8 cellular contexts compared by ENCODE assay signal in genomic region chr16:48384305-48384981, GRCh38. TPM values are rescaled to one million over a fixed set of nuclear protein-coding genes. Genes with fewer than 3 reads are reported as not detected.
DNase-seq lines count a peak whose midpoint lies in the region; ATAC-seq and TF ChIP-seq lines count a peak whose summit lies in the region.

No MANE protein-coding gene starts in this region.

- peak; percentile 73 for DNase-seq in BE2C
- DNase-seq in NCI-H526 treated with DMSO at 0.1 percent for 48 hours (lab: John Stamatoyannopoulos, UW): peak; percentile 16
- DNase-seq in activated naive CD4-positive, alpha-beta T cell treated with Interleukin-2 at 50 U/mL for 16 hours: peak; percentile 31
- DNase-seq in fibroblast of villous mesenchyme (ENCODE audit: low read depth): peak; percentile 67
- peak; percentile 75 for DNase-seq in nephron progenitor cell
- DNase-seq in foreskin melanocyte: no peak

- no peaks in the 10 kb centered on the region for H3K27me3 ChIP-seq in BE2C

- no peaks in the 10 kb centered on the region for H3K9me3 ChIP-seq in BE2C

- TF ChIP-seq CTCF in BE2C (IDR thresholded peaks at IDR 0.05; ENCODE audit: low read depth, low read length): no peak
- TF ChIP-seq CTCF in fibroblast of villous mesenchyme (IDR thresholded peaks at IDR 0.05; ENCODE audit: insufficient read depth, low read depth, low read length): no peak
- no peak for TF ChIP-seq CTCF in nephron progenitor cell (IDR thresholded peaks at IDR 0.05)

- peak; percentile 21 for ATAC-seq in GM18508 (IDR thresholded peaks at IDR 0.05; ENCODE audit: insufficient read depth, unreplicated experiment)
- ATAC-seq in HG02938 (IDR thresholded peaks at IDR 0.05; ENCODE audit: unreplicated experiment): peak; percentile 36

- peaks cover 18% of the 10 kb centered on the region for H3K9me3 Mint-ChIP-seq in nephron progenitor cell

- H3K4me3 ChIP-seq in BE2C (ENCODE audit: low read depth, low read length) (peak overlapping the region; percentile 82), fibroblast of villous mesenchyme (ENCODE audit: low read depth, low read length) (peak overlapping the region; percentile 67)

- no peaks in the 10 kb centered on the region for H3K4me1 ChIP-seq in BE2C

- peak overlapping the region; percentile 93 for H3K4me3 Mint-ChIP-seq in nephron progenitor cell

- no peaks in the 10 kb centered on the region for H3K27me3 Mint-ChIP-seq in nephron progenitor cell (ENCODE audit: low read depth, poor library complexity)

- peaks cover 49% of the 10 kb centered on the region for H3K4me1 Mint-ChIP-seq in nephron progenitor cell

- peaks cover 23% of the 10 kb centered on the region for H3K36me3 Mint-ChIP-seq in nephron progenitor cell (ENCODE audit: low read depth)

- H3K27ac Mint-ChIP-seq in nephron progenitor cell: peak overlapping the region; percentile 99

- H3K36me3 ChIP-seq in BE2C: peaks cover 3% of the 10 kb centered on the region; the same call in 1 of the 2 replicates

RNA-seq across cellular contexts. Expression of gene SIAH1, which starts 0.8 kb away (rescaled TPM):
- 43.0 TPM for polyA plus RNA-seq in BE2C (2012; ENCODE audit: insufficient read depth, insufficient read length, low read depth)
- total RNA-seq in fibroblast of villous mesenchyme: 28.9 and 39.3 TPM in 2 replicates
